In the genomic region with DNA sequence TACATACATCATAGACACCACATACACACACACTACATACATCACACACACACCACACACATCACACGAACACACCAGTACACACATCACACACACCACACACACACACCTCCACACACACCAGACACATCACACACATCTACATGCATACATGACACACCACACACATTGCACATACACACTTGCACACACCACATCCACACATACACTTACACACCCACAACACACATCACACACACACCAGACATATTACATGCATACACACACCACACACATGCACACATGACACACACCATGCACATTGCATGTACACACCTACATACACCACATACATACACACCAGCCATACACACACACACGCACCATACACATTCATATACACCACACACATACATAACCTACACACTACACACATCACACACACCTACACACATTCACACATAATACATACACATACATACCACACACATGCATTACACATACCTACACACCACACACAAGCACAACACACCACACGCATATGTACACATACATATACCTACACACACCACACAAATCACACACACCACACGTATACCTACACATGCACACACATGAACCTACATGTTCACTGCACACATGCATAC, we compare ENCODE assay signal across 22 cellular contexts.
A peak's percentile ranks its signal among the peaks of the same experiment; 100 is the strongest.
DNase-seq lines count a peak whose midpoint lies in the region; ATAC-seq, FAIRE-seq and TF ChIP-seq lines count a peak whose summit lies in the region.
"Had no signal": no experiment of that assay in that cellular context is flagged by ENCODE, and none has a peak within 500 bp of the region (broad histone marks: within the 10 kb centered on the region; RNA-seq: fewer than 3 reads in every experiment).

No MANE protein-coding gene starts in this region.

- no peak overlapping the region for H2AK9ac ChIP-seq in IMR-90 (replicated peaks; ENCODE audit: low read depth, low read length, poor library complexity)

- H2BK15ac ChIP-seq in IMR-90 (ENCODE audit: low read depth, low read length) (no peak overlapping the region), H1 (ENCODE audit: low read length) (no peak overlapping the region), neuronal stem cell (ENCODE audit: low read length) (no peak overlapping the region)

- H3K4ac ChIP-seq in IMR-90 (ENCODE audit: low read depth, low read length) (no peak overlapping the region), H1 (replicated peaks; ENCODE audit: insufficient read length, low read depth, low read length) (peak overlapping the region; percentile 69), neuronal stem cell (ENCODE audit: low read length) (no peak overlapping the region)

- H3K4me2 ChIP-seq in IMR-90 (ENCODE audit: low read depth, low read length) (no peak overlapping the region), H1 (ENCODE audit: insufficient read depth in 1 of 2, low read depth in 2 of 2, low read length in 2 of 2) (no peak overlapping the region), neuronal stem cell (ENCODE audit: insufficient read depth, low read length, poor library complexity, severe bottlenecking) (no peak overlapping the region), hepatocyte (no peak overlapping the region)

- no peaks in the 10 kb centered on the region for H3K36me3 Mint-ChIP-seq in natural killer cell
- H3K36me3 Mint-ChIP-seq: CD4-positive, CD25-positive, alpha-beta regulatory T cell; CD8-positive, alpha-beta memory T cell; IgD-negative memory B cell had no signal

- WGBS in IMR-90 (ENCODE audit: extremely low coverage in 2 of 2, insufficient read length in 1 of 2), 2 experiments = 78 to 100% methylated on average over 2 to 4 of the region's 4 CpGs
- 89 to 100% methylated on average over 1 to 4 of the region's 4 CpGs for WGBS in H1 (ENCODE audit: extremely low coverage in 1 of 2, insufficient coverage in 1 of 2, insufficient read length in 1 of 2, insufficient replicate concordance in 2 of 2, low coverage in 1 of 2, low lambda C conversion rate in 2 of 2, missing lambda C conversion rate in 1 of 2), 2 experiments
- WGBS in neuronal stem cell (ENCODE audit: extremely low coverage in 2 of 2, insufficient read length in 2 of 2, insufficient replicate concordance in 1 of 2), 2 donors = 100% methylated on average over 1 to 4 of the region's 4 CpGs
- WGBS in hepatocyte (ENCODE audit: low lambda C conversion rate, missing lambda C conversion rate) = 92% methylated on average over 4 of the region's 4 CpGs

- peaks cover 0 to 4% of the 10 kb centered on the region in 2 experiments; a peak in 1 of 4 replicates for H3K79me2 ChIP-seq in H1 (ENCODE audit: control insufficient read depth in 1 of 2, insufficient read depth in 2 of 2, low read length in 2 of 2)
- H3K79me2 ChIP-seq in hepatocyte = no peaks in the 10 kb centered on the region

- H4K5ac ChIP-seq in IMR-90 (ENCODE audit: low read depth, low read length) (no peak overlapping the region), H1 (ENCODE audit: insufficient read length, low read depth, low read length) (no peak overlapping the region)

- ATAC-seq in IMR-90 (ENCODE audit: low read depth) (no peak), natural killer cell (no peak)
- ATAC-seq: GM12878 had no signal

- H2BK120ac ChIP-seq in IMR-90 (ENCODE audit: low read depth, low read length) (no peak overlapping the region), H1 (replicated peaks; ENCODE audit: low read depth, low read length) (no peak overlapping the region), neuronal stem cell (ENCODE audit: low read depth, low read length) (no peak overlapping the region)

- POLR2A ChIA-PET in IMR-90 (lab: Charles Lee; ENCODE audit: unreplicated experiment) = no interaction called here
- POLR2A ChIA-PET in H1 (lab: Charles Lee; ENCODE audit: partially characterized antibody) = no interaction called here

- H3K14ac ChIP-seq in IMR-90 (replicated peaks; ENCODE audit: low read depth, low read length) (no peak overlapping the region), H1 (ENCODE audit: insufficient read length) (peak overlapping the region; percentile 98), neuronal stem cell (ENCODE audit: low read length) (peak overlapping the region; percentile 14)

- no peak for TF ChIP-seq CTCF in IMR-90 (conservative IDR thresholded peaks at IDR 0.05; ENCODE audit: low read depth, low read length)
- TF ChIP-seq CTCF in H1 (IDR thresholded peaks at IDR 0.05; ENCODE audit: control extremely low read depth in 1 of 3, insufficient read depth in 1 of 3, low read depth in 1 of 3, low read length in 3 of 3) = no peak
- no peak for TF ChIP-seq CTCF in hepatocyte (IDR thresholded peaks at IDR 0.05; ENCODE audit: poor library complexity)
- no peak for TF ChIP-seq CTCF in natural killer cell (IDR thresholded peaks at IDR 0.05)
- TF ChIP-seq CTCF in WERI-Rb-1 (IDR thresholded peaks at IDR 0.05; ENCODE audit: low read depth, low read length) = no peak

- H2BK20ac ChIP-seq in IMR-90 (ENCODE audit: low read depth, low read length) = no peak overlapping the region
- H2BK20ac ChIP-seq in H1 (ENCODE audit: low read length) = no peak overlapping the region

- TF ChIP-seq POLR2A in IMR-90 (IDR thresholded peaks at IDR 0.05; ENCODE audit: low read depth, low read length) = no peak
- no peak for TF ChIP-seq POLR2A in H1 (IDR thresholded peaks at IDR 0.05; ENCODE audit: control extremely low read depth in 1 of 2, low read depth in 2 of 2, low read length in 2 of 2)

- H2AK5ac ChIP-seq in IMR-90 (ENCODE audit: low read depth, low read length) = no peak overlapping the region
- no peak overlapping the region; the same call in 1 of the 2 replicates for H2AK5ac ChIP-seq in H1 (ENCODE audit: low read depth, low read length)
- no peak overlapping the region for H2AK5ac ChIP-seq in neuronal stem cell (ENCODE audit: low read depth, low read length)

- H2BK12ac ChIP-seq in H1 (ENCODE audit: low read depth, low read length) = no peak overlapping the region
- H2BK12ac ChIP-seq in neuronal stem cell (ENCODE audit: low read length) = no peak overlapping the region

- H3K4me1 Mint-ChIP-seq in natural killer cell = no peaks in the 10 kb centered on the region
- H3K4me1 Mint-ChIP-seq: CD4-positive, CD25-positive, alpha-beta regulatory T cell; CD8-positive, alpha-beta memory T cell; IgD-negative memory B cell had no signal

- dilution Hi-C loops in IMR-90 (cut with HindIII; ENCODE audit: low sequenced_read_pairs, unreplicated experiment) = no loop called here

- H3K36me3 ChIP-seq in IMR-90 (ENCODE audit: control insufficient read depth, insufficient read depth, low read length) (no peaks in the 10 kb centered on the region), H1 (ENCODE audit: control insufficient read depth in 2 of 4, insufficient read depth in 4 of 4, low read length in 3 of 4) (peaks cover 0 to 8% (median 0%) of the 10 kb centered on the region in 4 experiments; a peak in 1 of 8 replicates), neuronal stem cell (replicated peaks in 1 of 2; ENCODE audit: control insufficient read depth in 2 of 2, insufficient read depth in 2 of 2, low read length in 2 of 2) (peaks cover 0 to 7% of the 10 kb centered on the region in 2 donors), hepatocyte (replicated peaks; ENCODE audit: insufficient read depth, low read depth) (no peaks in the 10 kb centered on the region), WERI-Rb-1 (no peaks in the 10 kb centered on the region)
- H3K36me3 ChIP-seq: BE2C had no signal

- H3K4me1 ChIP-seq in IMR-90 (ENCODE audit: control insufficient read depth, insufficient read depth, low read length) (no peaks in the 10 kb centered on the region), H1 (replicated peaks in 1 of 4; ENCODE audit: control insufficient read depth in 3 of 4, insufficient read depth in 4 of 4, low read length in 3 of 4) (no peaks in the 10 kb centered on the region; a peak in 1 of 7 replicates), neuronal stem cell (ENCODE audit: control insufficient read depth in 2 of 2, insufficient read depth in 1 of 2, low read depth in 1 of 2, low read length in 2 of 2) (peaks cover 0 to 4% of the 10 kb centered on the region in 2 donors), hepatocyte (ENCODE audit: insufficient read depth) (no peaks in the 10 kb centered on the region)
- H3K4me1 ChIP-seq: BE2C had no signal

- H4K8ac ChIP-seq in IMR-90 (ENCODE audit: low read depth in 2 of 2, low read length in 2 of 2) (no peak overlapping the region), H1 (ENCODE audit: extremely low read depth, insufficient read depth, low read length) (no peak overlapping the region), neuronal stem cell (ENCODE audit: low read depth, low read length) (peak overlapping the region; percentile 67)

- intact Hi-C loops in IMR-90 (cut with micrococcal nuclease) (no loop called here), natural killer cell (cut with micrococcal nuclease) (no loop called here)

- no peaks in the 10 kb centered on the region for H3K9me2 ChIP-seq in hepatocyte (replicated peaks; ENCODE audit: insufficient read depth)

- H3K27me3 ChIP-seq in IMR-90 (ENCODE audit: control insufficient read depth, insufficient read depth, low read length) = no peaks in the 10 kb centered on the region
- no peaks in the 10 kb centered on the region for H3K27me3 ChIP-seq in H1 (replicated peaks in 1 of 4; ENCODE audit: control insufficient read depth in 3 of 4, extremely low read depth in 1 of 4, insufficient read depth in 3 of 4, low read length in 3 of 4)
- peaks cover 0 to 8% (median 0%) of the 10 kb centered on the region in 3 experiments for H3K27me3 ChIP-seq in neuronal stem cell (ENCODE audit: control insufficient read depth in 3 of 3, insufficient read depth in 3 of 3, low read depth in 1 of 3, low read length in 3 of 3)
- H3K27me3 ChIP-seq in hepatocyte = no peaks in the 10 kb centered on the region
- no peaks in the 10 kb centered on the region for H3K27me3 ChIP-seq in WERI-Rb-1 (ENCODE audit: insufficient read depth, low read depth, severe bottlenecking)
- H3K27me3 ChIP-seq: BE2C had no signal

- H3K23ac ChIP-seq in IMR-90 (ENCODE audit: low read depth, low read length) = no peak overlapping the region
- H3K23ac ChIP-seq in H1 (ENCODE audit: insufficient read length) = peak overlapping the region; percentile 94
- H3K23ac ChIP-seq in neuronal stem cell (ENCODE audit: low read depth, low read length, poor library complexity) = no peak overlapping the region

- no peak overlapping the region for H3K56ac ChIP-seq in IMR-90 (ENCODE audit: extremely low read depth, insufficient read depth, low read length)
- peak overlapping the region; percentile 100 for H3K56ac ChIP-seq in H1 (replicated peaks; ENCODE audit: insufficient read length, low read depth, low read length)

- H4K91ac ChIP-seq in IMR-90 (ENCODE audit: insufficient read depth, low read depth, low read length) (no peak overlapping the region), H1 (replicated peaks; ENCODE audit: insufficient read length, low read length) (no peak overlapping the region), neuronal stem cell (ENCODE audit: low read depth, low read length, poor library complexity) (peak overlapping the region; percentile 49)

- no peaks in the 10 kb centered on the region for H3K79me1 ChIP-seq in IMR-90 (ENCODE audit: low read depth in 1 of 2, low read length in 2 of 2)
- peaks cover 3% of the 10 kb centered on the region; the same call in 1 of the 2 replicates for H3K79me1 ChIP-seq in H1 (ENCODE audit: low read depth, low read length)
- H3K79me1 ChIP-seq in neuronal stem cell (ENCODE audit: low read depth, low read length) = peaks cover 11% of the 10 kb centered on the region

- no peaks in the 10 kb centered on the region for H3K9me1 ChIP-seq in IMR-90 (ENCODE audit: insufficient read depth, low read length)

- H3K27ac ChIP-seq in IMR-90 (ENCODE audit: insufficient read depth, low read length) (no peak overlapping the region), H1 (ENCODE audit: low read depth, low read length) (no peak overlapping the region), neuronal stem cell (replicated peaks; ENCODE audit: low read length) (no peak overlapping the region), hepatocyte (no peak overlapping the region), WERI-Rb-1 (no peak overlapping the region)
- H3K27ac ChIP-seq: HL-60 had no signal

- TF ChIP-seq EP300 in H1 (IDR thresholded peaks at IDR 0.05; ENCODE audit: borderline replicate concordance in 1 of 2, low read depth in 2 of 2, low read length in 2 of 2) = no peak

- no peak overlapping the region for H3K4me3 Mint-ChIP-seq in natural killer cell
- H3K4me3 Mint-ChIP-seq: CD4-positive, CD25-positive, alpha-beta regulatory T cell; CD8-positive, alpha-beta memory T cell; H9; IgD-negative memory B cell had no signal

- no peak overlapping the region for H3K18ac ChIP-seq in IMR-90 (ENCODE audit: low read depth, low read length)
- H3K18ac ChIP-seq in H1 (ENCODE audit: extremely low read depth, low read length) = no peak overlapping the region
- H3K18ac ChIP-seq in neuronal stem cell (ENCODE audit: low read length) = no peak overlapping the region

- H4K20me1 ChIP-seq in IMR-90 (ENCODE audit: insufficient read depth, low read length) = no peaks in the 10 kb centered on the region
- H4K20me1 ChIP-seq in H1 (replicated peaks in 1 of 2; ENCODE audit: control insufficient read depth in 1 of 2, insufficient read depth in 2 of 2, low read length in 2 of 2) = peaks cover 0 to 30% of the 10 kb centered on the region in 2 experiments
- no peaks in the 10 kb centered on the region for H4K20me1 ChIP-seq in hepatocyte (ENCODE audit: insufficient read depth, poor library complexity, severe bottlenecking)

- CTCF ChIA-PET in IMR-90 (lab: Yijun Ruan, JAX) = no interaction called here
- CTCF ChIA-PET in H1 (lab: Charles Lee; ENCODE audit: partially characterized antibody) = no interaction called here

- H2BK5ac ChIP-seq in IMR-90 (ENCODE audit: low read depth, low read length, poor library complexity, severe bottlenecking) (peak overlapping the region; percentile 95), H1 (ENCODE audit: low read depth, low read length) (no peak overlapping the region), neuronal stem cell (ENCODE audit: low read length) (no peak overlapping the region)

- H3K23me2 ChIP-seq in H1 (ENCODE audit: low read depth, low read length) = peaks cover 32% of the 10 kb centered on the region; the same call in 1 of the 2 replicates

- no peak overlapping the region for H3K4me3 ChIP-seq in IMR-90 (ENCODE audit: insufficient read depth, low read depth, low read length)
- no peak overlapping the region for H3K4me3 ChIP-seq in H1 (ENCODE audit: extremely low read depth in 1 of 4, insufficient read depth in 2 of 4, low read depth in 3 of 4, low read length in 4 of 4)
- H3K4me3 ChIP-seq in neuronal stem cell (ENCODE audit: low read length in 2 of 2) = peak overlapping the region in 1 of 2 donors; percentile 41
- H3K4me3 ChIP-seq in hepatocyte = no peak overlapping the region
- H3K4me3 ChIP-seq in WERI-Rb-1 (ENCODE audit: low read depth, low read length) = no peak overlapping the region
- H3K4me3 ChIP-seq: GM12878 had no signal

- no peaks in the 10 kb centered on the region for H3K27me3 Mint-ChIP-seq in natural killer cell (ENCODE audit: low read depth in 2 of 2)
- H3K27me3 Mint-ChIP-seq: CD4-positive, CD25-positive, alpha-beta regulatory T cell had no signal

- no peak overlapping the region for H2AFZ ChIP-seq in IMR-90 (replicated peaks; ENCODE audit: low read length, poor library complexity)
- no peak overlapping the region for H2AFZ ChIP-seq in H1 (ENCODE audit: low read length)
- no peak overlapping the region for H2AFZ ChIP-seq in neuronal stem cell (ENCODE audit: low read length)
- H2AFZ ChIP-seq in hepatocyte = no peak overlapping the region

- in situ Hi-C loops in IMR-90 (cut with MboI; ENCODE audit: low sequenced_read_pairs) = no loop called here

- FAIRE-seq in H1 (lab: Jason Lieb, UNC) = no peak
- FAIRE-seq: A204.1, GM12878 had no signal

- no peak overlapping the region for H3K27ac Mint-ChIP-seq in natural killer cell
- H3K27ac Mint-ChIP-seq: CD4-positive, CD25-positive, alpha-beta regulatory T cell; CD8-positive, alpha-beta memory T cell; H9; IgD-negative memory B cell had no signal

- H3K9ac ChIP-seq in IMR-90 (ENCODE audit: low read depth, low read length) (no peak overlapping the region), H1 (replicated peaks in 1 of 4; ENCODE audit: extremely low read depth in 1 of 4, low read depth in 3 of 4, low read length in 3 of 4) (0 out of 7 replicates have a peak overlapping the region, but pooled peaks of 1 of the 4 experiments have one; percentile 11), neuronal stem cell (ENCODE audit: low read depth, low read length, poor library complexity) (no peak overlapping the region)

- no peak for DNase-seq in IMR-90
- no peak for DNase-seq in H1 (ENCODE audit: low read depth in 1 of 2, low spot score in 2 of 2)
- no peak for DNase-seq in neuronal stem cell (ENCODE audit: low spot score)
- no peak for DNase-seq in hepatocyte (ENCODE audit: low spot score)
- DNase-seq in natural killer cell = no peak
- DNase-seq in WERI-Rb-1 = no peak
- DNase-seq: ACHN; BE2C; C1 segment of cervical spinal cord; CD4-positive, CD25-positive, alpha-beta regulatory T cell; CD8-positive, alpha-beta memory T cell; COR-L47; DMS 273 treated with DMSO at 0.1 percent for 48 hours; DMS53; DND-41; EL; GOT3; H9 had no signal

- H3K9me3 Mint-ChIP-seq in natural killer cell = no peaks in the 10 kb centered on the region
- H3K9me3 Mint-ChIP-seq: CD4-positive, CD25-positive, alpha-beta regulatory T cell; CD8-positive, alpha-beta memory T cell; H9; IgD-negative memory B cell had no signal

- TF ChIP-seq RAD21 in IMR-90 (IDR thresholded peaks at IDR 0.05; ENCODE audit: low read length) (no peak), H1 (IDR thresholded peaks at IDR 0.05 in 1 of 2, conservative IDR thresholded peaks at IDR 0.05 in 1 of 2; ENCODE audit: low read depth in 2 of 2, low read length in 2 of 2) (no peak)

- H3K9me3 ChIP-seq in IMR-90 (ENCODE audit: control insufficient read depth, insufficient read depth, low read length) = peaks cover 34% of the 10 kb centered on the region
- H3K9me3 ChIP-seq in H1 (ENCODE audit: insufficient read depth in 2 of 2, low read depth in 1 of 2, low read length in 1 of 2) = peaks cover 5 to 31% of the 10 kb centered on the region in 2 experiments; a peak in 3 of 4 replicates
- H3K9me3 ChIP-seq in neuronal stem cell (replicated peaks in 1 of 2; ENCODE audit: control insufficient read depth in 2 of 2, insufficient read depth in 1 of 2, low read depth in 1 of 2, low read length in 2 of 2) = peaks cover 0 to 28% of the 10 kb centered on the region in 2 donors
- no peaks in the 10 kb centered on the region for H3K9me3 ChIP-seq in hepatocyte (ENCODE audit: low read depth)
- H3K9me3 ChIP-seq in WERI-Rb-1 (ENCODE audit: severe bottlenecking) = peaks cover 3% of the 10 kb centered on the region

- no TSS peak for BruUV-seq in IMR-90 (replicated peaks; lab: Mats Ljungman, UMichigan)
